In the genomic region with DNA sequence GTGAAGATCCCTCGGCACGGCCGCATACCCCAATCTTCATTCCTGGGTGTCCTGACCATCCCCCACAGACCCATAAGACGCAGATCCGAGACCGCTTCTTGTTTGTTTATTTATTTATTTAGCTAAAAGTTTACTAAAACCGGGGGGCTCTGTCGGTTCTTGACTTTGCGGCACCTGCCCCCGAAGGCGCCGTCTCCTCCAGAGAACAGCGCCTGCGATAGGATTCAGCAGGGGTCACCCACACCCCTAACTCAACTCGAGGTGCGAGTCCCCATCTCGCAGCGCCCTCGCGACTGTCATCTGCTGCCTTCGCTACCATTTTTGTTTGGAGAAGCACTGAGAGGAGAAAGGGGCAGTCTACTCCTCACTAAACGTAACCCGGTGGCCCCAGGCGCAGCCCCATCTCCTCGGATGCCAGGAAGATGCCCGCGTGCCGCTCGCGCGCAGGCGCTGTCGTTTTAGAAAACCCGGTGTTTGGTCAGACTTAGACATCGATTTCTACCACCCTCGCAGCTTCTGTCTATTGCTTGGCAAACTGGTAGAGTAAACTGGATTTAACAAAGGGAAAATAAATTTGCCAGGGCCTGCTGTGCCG, we compare ENCODE assay signal across 8 cellular contexts. TPM values are rescaled to one million over a fixed set of nuclear protein-coding genes. Genes with fewer than 3 reads are reported as not detected.
DNase-seq lines count a peak whose midpoint lies in the region; ATAC-seq, FAIRE-seq and TF ChIP-seq lines count a peak whose summit lies in the region.

No MANE protein-coding gene starts in this region.

- no peaks in the 10 kb centered on the region for H3K9me3 ChIP-seq in small intestine (ENCODE audit: control insufficient read depth, low read depth)

- no peak for TF ChIP-seq CTCF in activated CD8-positive, alpha-beta T cell treated with anti-CD3 and anti-CD28 coated beads for 36 hours (IDR thresholded peaks at IDR 0.05)
- TF ChIP-seq CTCF in foreskin keratinocyte (conservative IDR thresholded peaks at IDR 0.05), result no peak

- ATAC-seq in HG03175 (IDR thresholded peaks at IDR 0.05; ENCODE audit: unreplicated experiment) (peak; percentile 30), foreskin keratinocyte (peak; percentile 39)
- peak; percentile 24 for ATAC-seq in activated CD8-positive, alpha-beta T cell treated with anti-CD3 and anti-CD28 coated beads for 36 hours

- H3K27ac ChIP-seq in foreskin keratinocyte (no peak overlapping the region), small intestine (ENCODE audit: low read depth in 1 of 2, low read length in 1 of 2) (no peak overlapping the region)

- no peaks in the 10 kb centered on the region for H3K36me3 ChIP-seq in small intestine (ENCODE audit: control insufficient read depth in 2 of 2, insufficient read depth in 2 of 2, low read length in 2 of 2)

- H3K4me1 ChIP-seq in foreskin keratinocyte (no peaks in the 10 kb centered on the region), small intestine (ENCODE audit: control insufficient read depth in 2 of 2, insufficient read depth in 1 of 2, low read depth in 1 of 2, low read length in 1 of 2) (no peaks in the 10 kb centered on the region)

- peak overlapping the region; percentile 70 for H3K4me3 Mint-ChIP-seq in activated CD8-positive, alpha-beta T cell treated with anti-CD3 and anti-CD28 coated beads for 36 hours

- peak overlapping the region; percentile 69 for H3K27ac Mint-ChIP-seq in activated CD8-positive, alpha-beta T cell treated with anti-CD3 and anti-CD28 coated beads for 36 hours

- no peaks in the 10 kb centered on the region for H3K36me3 Mint-ChIP-seq in activated CD8-positive, alpha-beta T cell treated with anti-CD3 and anti-CD28 coated beads for 36 hours (ENCODE audit: low read depth)

- 3 to 39% (median 14%) methylated on average over 34 to 37 of the region's 37 CpGs for WGBS in small intestine, 3 donors

- no peak for FAIRE-seq in small intestine (lab: Jason Lieb, UNC)

- no peaks in the 10 kb centered on the region for H3K9me3 Mint-ChIP-seq in activated CD8-positive, alpha-beta T cell treated with anti-CD3 and anti-CD28 coated beads for 36 hours

- H3K4me1 Mint-ChIP-seq in activated CD8-positive, alpha-beta T cell treated with anti-CD3 and anti-CD28 coated beads for 36 hours (ENCODE audit: low read depth), result peaks cover 16% of the 10 kb centered on the region

- CTCF ChIA-PET in activated CD8-positive, alpha-beta T cell treated with anti-CD3 and anti-CD28 coated beads for 36 hours (lab: Charles Lee), result interaction anchor here (0.6 to 2.1 kb wide), 13 partner anchors 8 to 265 kb away, joined by 3 to 10 read pairs (median 5); a partner anchor contains a TSS

- POLR2A ChIA-PET in activated CD8-positive, alpha-beta T cell treated with anti-CD3 and anti-CD28 coated beads for 36 hours (lab: Charles Lee), result interaction anchor here (1.1 kb wide), 1 partner anchor 172 kb away, joined by 4 read pairs; a partner anchor contains a TSS

- H3K27me3 ChIP-seq in foreskin keratinocyte (peaks cover 11% of the 10 kb centered on the region), small intestine (ENCODE audit: control insufficient read depth in 2 of 2, insufficient read depth in 2 of 2, low read length in 2 of 2) (peaks cover 0 to 2% of the 10 kb centered on the region in 2 donors)

- intact Hi-C loops in activated CD8-positive, alpha-beta T cell treated with anti-CD3 and anti-CD28 coated beads for 36 hours (cut with micrococcal nuclease), result loop anchor here (2.0 kb wide), 1 partner anchor 98 kb away; no protein-coding TSS in a partner anchor

- DNase-seq in NCI-H345 (lab: John Stamatoyannopoulos, UW) (peak; percentile 37), NCI-H345 treated with DMSO at 0.1 percent for 48 hours (lab: John Stamatoyannopoulos, UW; ENCODE audit: unreplicated experiment) (no peak), foreskin keratinocyte (no peak), small intestine (peak; percentile 0), dedifferentiated amniotic fluid mesenchymal stem cell (ENCODE audit: extremely low spot score) (no peak), SK-N-DZ (ENCODE audit: low spot score) (no peak)
- DNase-seq in activated CD8-positive, alpha-beta T cell treated with anti-CD3 and anti-CD28 coated beads for 36 hours, result peak; percentile 45

- peak overlapping the region in 1 of 2 donors; percentile 6 for H3K4me3 ChIP-seq in small intestine (ENCODE audit: low read depth in 1 of 2, low read length in 2 of 2)

- peaks cover 18% of the 10 kb centered on the region for H3K27me3 Mint-ChIP-seq in activated CD8-positive, alpha-beta T cell treated with anti-CD3 and anti-CD28 coated beads for 36 hours

RNA-seq across cellular contexts. Expression of a gene that starts 18.9 kb away (rescaled TPM):
- total RNA-seq in activated CD8-positive, alpha-beta T cell treated with anti-CD3 and anti-CD28 coated beads for 36 hours, result not detected
- total RNA-seq in foreskin keratinocyte, result not detected in 2 replicates
- not detected in 2 replicates for polyA plus RNA-seq in foreskin keratinocyte
- not detected for polyA plus RNA-seq in small intestine
- polyA plus RNA-seq in SK-N-DZ (2014; cell fraction: cytosol; rRNA removed), result not detected in 2 replicates
- not detected in 2 replicates for polyA plus RNA-seq in SK-N-DZ (2014; cell fraction: nucleus; rRNA removed)

Comparison
In these comparisons a context has a peak if more than half of its experiments do, and no peak if none do; other contexts are left out.
1. DNase-seq: peak in NCI-H345 (single experiment), activated CD8-positive, alpha-beta T cell treated with anti-CD3 and anti-CD28 coated beads for 36 hours (single experiment) and small intestine (single experiment); none in NCI-H345 treated with DMSO at 0.1 percent for 48 hours (single experiment), foreskin keratinocyte (0 of 2), dedifferentiated amniotic fluid mesenchymal stem cell (single experiment) and SK-N-DZ (single experiment).
2. Peak in every context shown above with its lines, with median percentiles within 50 percentile points of each other: ATAC-seq.